Comparison of ENCODE assay signal across 1 cellular context in the genomic region with DNA sequence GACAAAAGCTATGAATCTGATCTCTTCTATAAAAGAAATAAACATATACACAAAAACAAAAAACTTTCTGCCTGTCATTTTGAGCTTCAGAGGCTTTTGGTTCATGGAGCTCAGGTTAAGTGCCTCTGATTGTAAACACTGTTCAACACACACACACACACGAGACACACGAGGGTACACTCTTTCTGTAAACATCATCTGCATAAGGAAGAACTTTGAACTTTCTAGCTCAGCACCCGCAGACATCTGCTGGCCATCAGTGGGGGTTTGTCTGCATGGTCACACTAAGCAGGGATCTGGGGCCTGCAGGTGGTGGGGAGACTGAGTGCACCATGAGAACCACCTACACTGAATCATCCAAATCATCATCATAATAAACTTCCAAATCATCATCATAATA.
TF ChIP-seq lines count a peak whose summit lies in the region.

No MANE protein-coding gene starts in this region.

TF ChIP-seq in HepG2, 621 proteins besides CTCF, POLR2A, EP300 and RAD21 (continued from another document and continues in another):
- TF ChIP-seq RERE (CRISPR knock-in tag; IDR thresholded peaks at IDR 0.05; ENCODE audit: low read depth), result 0 out of 2 replicates have a peak, but pooled peaks have one; percentile 30
- no peak for TF ChIP-seq TEF (CRISPR knock-in tag; IDR thresholded peaks at IDR 0.05)
- TF ChIP-seq ZFY (CRISPR knock-in tag; IDR thresholded peaks at IDR 0.05), result peak; percentile 40; the same call in 1 of the 2 replicates
- peak; percentile 64; the same call in 1 of the 2 replicates for TF ChIP-seq GFI1 (CRISPR knock-in tag; IDR thresholded peaks at IDR 0.05; ENCODE audit: borderline replicate concordance)
- TF ChIP-seq ZNF224 (CRISPR knock-in tag; IDR thresholded peaks at IDR 0.05), result no peak
- peak; percentile 64 for TF ChIP-seq ISL2 (CRISPR knock-in tag; IDR thresholded peaks at IDR 0.05)
- 0 out of 2 replicates have a peak, but pooled peaks have one; percentile 43 for TF ChIP-seq ZNF280D (CRISPR knock-in tag; IDR thresholded peaks at IDR 0.05)
- TF ChIP-seq SALL1 (CRISPR knock-in tag; IDR thresholded peaks at IDR 0.05), result peak; percentile 94
- TF ChIP-seq SPEN (CRISPR knock-in tag; IDR thresholded peaks at IDR 0.05; ENCODE audit: low read depth), result peak; percentile 54; the same call in 1 of the 2 replicates
- TF ChIP-seq HNRNPUL1 (IDR thresholded peaks at IDR 0.05; ENCODE audit: low read depth, low read length), result no peak
- TF ChIP-seq NONO (IDR thresholded peaks at IDR 0.05), result no peak
- TF ChIP-seq NONO (CRISPR knock-in tag; conservative IDR thresholded peaks at IDR 0.05), result 0 out of 2 replicates have a peak, but pooled peaks have one; percentile 31
- TF ChIP-seq MED13 (CRISPR knock-in tag; IDR thresholded peaks at IDR 0.05), result no peak
- no peak for TF ChIP-seq ZNF616 (CRISPR knock-in tag; IDR thresholded peaks at IDR 0.05; ENCODE audit: low read depth)
- no peak for TF ChIP-seq SMAD1 (CRISPR knock-in tag; IDR thresholded peaks at IDR 0.05; ENCODE audit: borderline replicate concordance, low read depth)
- no peak for TF ChIP-seq NFE2L2 (IDR thresholded peaks at IDR 0.05; ENCODE audit: low read length)
- TF ChIP-seq, protein P1, sequence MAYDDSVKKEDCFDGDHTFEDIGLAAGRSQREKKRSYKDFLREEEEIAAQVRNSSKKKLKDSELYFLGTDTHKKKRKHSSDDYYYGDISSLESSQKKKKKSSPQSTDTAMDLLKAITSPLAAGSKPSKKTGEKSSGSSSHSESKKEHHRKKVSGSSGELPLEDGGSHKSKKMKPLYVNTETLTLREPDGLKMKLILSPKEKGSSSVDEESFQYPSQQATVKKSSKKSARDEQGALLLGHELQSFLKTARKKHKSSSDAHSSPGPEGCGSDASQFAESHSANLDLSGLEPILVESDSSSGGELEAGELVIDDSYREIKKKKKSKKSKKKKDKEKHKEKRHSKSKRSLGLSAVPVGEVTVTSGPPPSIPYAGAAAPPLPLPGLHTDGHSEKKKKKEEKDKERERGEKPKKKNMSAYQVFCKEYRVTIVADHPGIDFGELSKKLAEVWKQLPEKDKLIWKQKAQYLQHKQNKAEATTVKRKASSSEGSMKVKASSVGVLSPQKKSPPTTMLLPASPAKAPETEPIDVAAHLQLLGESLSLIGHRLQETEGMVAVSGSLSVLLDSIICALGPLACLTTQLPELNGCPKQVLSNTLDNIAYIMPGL (CRISPR knock-in tag; IDR thresholded peaks at IDR 0.05; ENCODE audit: borderline replicate concordance in 1 of 2, low read depth in 1 of 2), result no peak
- TF ChIP-seq MTF2 (CRISPR knock-in tag; IDR thresholded peaks at IDR 0.05; ENCODE audit: borderline replicate concordance), result no peak
- no peak for TF ChIP-seq ZNF547 (CRISPR knock-in tag; IDR thresholded peaks at IDR 0.05)
- TF ChIP-seq, protein P2, sequence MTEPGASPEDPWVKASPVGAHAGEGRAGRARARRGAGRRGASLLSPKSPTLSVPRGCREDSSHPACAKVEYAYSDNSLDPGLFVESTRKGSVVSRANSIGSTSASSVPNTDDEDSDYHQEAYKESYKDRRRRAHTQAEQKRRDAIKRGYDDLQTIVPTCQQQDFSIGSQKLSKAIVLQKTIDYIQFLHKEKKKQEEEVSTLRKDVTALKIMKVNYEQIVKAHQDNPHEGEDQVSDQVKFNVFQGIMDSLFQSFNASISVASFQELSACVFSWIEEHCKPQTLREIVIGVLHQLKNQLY (CRISPR knock-in tag; IDR thresholded peaks at IDR 0.05), result peak; percentile 51; the same call in 1 of the 2 replicates
- TF ChIP-seq, protein P3, sequence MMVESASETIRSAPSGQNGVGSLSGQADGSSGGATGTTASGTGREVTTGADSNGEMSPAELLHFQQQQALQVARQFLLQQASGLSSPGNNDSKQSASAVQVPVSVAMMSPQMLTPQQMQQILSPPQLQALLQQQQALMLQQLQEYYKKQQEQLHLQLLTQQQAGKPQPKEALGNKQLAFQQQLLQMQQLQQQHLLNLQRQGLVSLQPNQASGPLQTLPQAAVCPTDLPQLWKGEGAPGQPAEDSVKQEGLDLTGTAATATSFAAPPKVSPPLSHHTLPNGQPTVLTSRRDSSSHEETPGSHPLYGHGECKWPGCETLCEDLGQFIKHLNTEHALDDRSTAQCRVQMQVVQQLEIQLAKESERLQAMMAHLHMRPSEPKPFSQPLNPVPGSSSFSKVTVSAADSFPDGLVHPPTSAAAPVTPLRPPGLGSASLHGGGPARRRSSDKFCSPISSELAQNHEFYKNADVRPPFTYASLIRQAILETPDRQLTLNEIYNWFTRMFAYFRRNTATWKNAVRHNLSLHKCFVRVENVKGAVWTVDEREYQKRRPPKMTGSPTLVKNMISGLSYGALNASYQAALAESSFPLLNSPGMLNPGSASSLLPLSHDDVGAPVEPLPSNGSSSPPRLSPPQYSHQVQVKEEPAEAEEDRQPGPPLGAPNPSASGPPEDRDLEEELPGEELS (CRISPR knock-in tag; IDR thresholded peaks at IDR 0.05), result peak; percentile 98
- no peak for TF ChIP-seq SIX4 (CRISPR knock-in tag; IDR thresholded peaks at IDR 0.05)
- no peak for TF ChIP-seq PBX2 (CRISPR knock-in tag; IDR thresholded peaks at IDR 0.05)
- TF ChIP-seq NRL (CRISPR knock-in tag; IDR thresholded peaks at IDR 0.05; ENCODE audit: borderline replicate concordance), result no peak
- no peak for TF ChIP-seq THRA (CRISPR knock-in tag; IDR thresholded peaks at IDR 0.05; ENCODE audit: borderline replicate concordance)
- TF ChIP-seq ZNF513 (CRISPR knock-in tag; conservative IDR thresholded peaks at IDR 0.05), result no peak
- no peak for TF ChIP-seq TFDP1 (CRISPR knock-in tag; IDR thresholded peaks at IDR 0.05; ENCODE audit: borderline replicate concordance)
- TF ChIP-seq ZFP82 (CRISPR knock-in tag; IDR thresholded peaks at IDR 0.05; ENCODE audit: borderline replicate concordance), result no peak
- no peak for TF ChIP-seq ZNF30 (CRISPR knock-in tag; IDR thresholded peaks at IDR 0.05)
- TF ChIP-seq ZNF546 (CRISPR knock-in tag; conservative IDR thresholded peaks at IDR 0.05), result no peak
- no peak for TF ChIP-seq ZNF549 (CRISPR knock-in tag; IDR thresholded peaks at IDR 0.05)
- TF ChIP-seq HOMEZ (CRISPR knock-in tag; IDR thresholded peaks at IDR 0.05; ENCODE audit: low read depth), result peak; percentile 66; the same call in 1 of the 2 replicates
- TF ChIP-seq RBAK (CRISPR knock-in tag; IDR thresholded peaks at IDR 0.05), result no peak
- TF ChIP-seq KLF12 (CRISPR knock-in tag; IDR thresholded peaks at IDR 0.05; ENCODE audit: borderline replicate concordance), result no peak
- no peak for TF ChIP-seq KMT2B (CRISPR knock-in tag; IDR thresholded peaks at IDR 0.05)
